15 cellular contexts compared by ENCODE assay signal in genomic region chr17:14510136-14510535, GRCh38.
"Had no signal": no experiment of that assay in that cellular context is flagged by ENCODE, and none has a peak within 500 bp of the region (broad histone marks: within the 10 kb centered on the region; RNA-seq: fewer than 3 reads in every experiment).

No MANE protein-coding gene starts in this region.

- H3K4me1 ChIP-seq: right lobe of liver had no signal

- H3K9me3 ChIP-seq: ovary, right lobe of liver had no signal

- H3K36me3 ChIP-seq: brain microvascular endothelial cell, ovary, right lobe of liver had no signal

- H3K4me3 ChIP-seq: coronary artery, ovary, right lobe of liver had no signal

- H3K27ac ChIP-seq: brain microvascular endothelial cell, coronary artery, ovary, right lobe of liver had no signal

- DNase-seq: activated CD4-positive, alpha-beta T cell treated with anti-CD3 and anti-CD28 coated beads, Interleukin-2, amount 10 ng/mL, durations not matched to agents 24 days and 14 days; activated CD4-positive, CD25-positive, alpha-beta regulatory T cell; activated CD8-positive, alpha-beta memory T cell treated with anti-CD3 and anti-CD28 coated beads, Interleukin-2, amount 50 U/mL, for 4 hours; activated CD8-positive, alpha-beta T cell treated with anti-CD3 and anti-CD28 coated beads, Interleukin-2, amount 10 ng/mL, durations not matched to agents 7 days and 5 days; activated naive CD4-positive, alpha-beta T cell treated with anti-CD3 and anti-CD28 coated beads, Interleukin-2, amount 10 ng/mL, durations not matched to agents 7 days and 5 days; activated naive CD8-positive, alpha-beta T cell treated with anti-CD3 and anti-CD28 coated beads, Interleukin-2, amount 50 U/mL, for 24 hours; activated T-cell treated with anti-CD3 and anti-CD28 coated beads, Interleukin-2, amount 50 U/mL, for 4 hours; aorta; brain microvascular endothelial cell; naive thymus-derived CD8-positive, alpha-beta T cell; ovary; right lobe of liver; stimulated activated naive B cell treated with anti-CD40 and anti-IgM and Interleukin-4, amounts not matched to agents 10 μg/mL and 1 μg/mL and 100 μg/mL, for 72 hours; T1000 had no signal

- ATAC-seq: activated CD8-positive, alpha-beta T cell treated with anti-CD3 and anti-CD28 coated beads, Interleukin-2, amount 10 ng/mL, durations not matched to agents 7 days and 5 days; activated naive CD8-positive, alpha-beta T cell treated with anti-CD3 and anti-CD28 coated beads, Interleukin-2, amount 50 U/mL, for 24 hours; activated T-cell treated with anti-CD3 and anti-CD28 coated beads, Interleukin-2, amount 50 U/mL, for 4 hours; naive thymus-derived CD8-positive, alpha-beta T cell; right lobe of liver; stimulated activated naive B cell treated with anti-CD40 and anti-IgM and Interleukin-4, amounts not matched to agents 10 μg/mL and 1 μg/mL and 100 μg/mL, for 72 hours had no signal

- H3K27me3 ChIP-seq: brain microvascular endothelial cell, ovary, right lobe of liver had no signal
